ENCODE assay signal across 24 cellular contexts in the genomic region with DNA sequence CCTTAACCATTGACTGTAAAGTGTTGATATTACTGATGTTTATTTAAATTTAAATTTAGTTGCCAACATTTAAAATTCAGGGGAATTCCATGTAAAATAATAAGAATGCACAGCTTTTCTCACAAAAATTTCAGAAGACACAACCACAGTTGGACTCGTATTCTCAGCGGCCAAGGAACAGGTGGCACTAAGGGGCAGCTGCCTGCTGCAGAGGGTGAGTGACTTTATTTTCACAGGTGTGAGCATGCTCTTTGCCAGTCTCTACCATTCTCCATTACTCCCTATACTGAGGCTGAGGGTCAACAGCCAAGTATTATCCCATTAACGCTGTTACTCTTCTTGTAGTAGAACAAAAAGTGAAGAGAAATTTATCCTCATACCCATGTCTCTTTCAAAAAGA.
"Had no signal": no experiment of that assay in that cellular context is flagged by ENCODE, and none has a peak within 500 bp of the region (broad histone marks: within the 10 kb centered on the region; RNA-seq: fewer than 3 reads in every experiment).

No MANE protein-coding gene starts in this region.

- H3K9me3 Mint-ChIP-seq: activated naive CD4-positive, alpha-beta T cell treated with anti-CD3 and anti-CD28 coated beads, Interleukin-2, amount 50 U/mL, for 72 hours; activated naive CD8-positive, alpha-beta T cell treated with anti-CD3 and anti-CD28 coated beads, Interleukin-2, amount 50 U/mL, for 24 hours; activated T-cell treated with anti-CD3 and anti-CD28 coated beads, Interleukin-2, amount 50 U/mL, for 24 hours; activated T-helper 1 cell treated with anti-CD3 and anti-CD28 coated beads, Interleukin-12 subunit alpha, Interleukin-12 subunit beta, Interleukin-2, Interleukin-4 antibody, amounts not matched to agents 30 ng/mL and 10 ng/mL and 1 ng/mL, durations not matched to agents 14 hours and 24 hours and 36 hours; WTC11 had no signal

- H3K4me1 ChIP-seq: ascending aorta had no signal

- H3K27ac ChIP-seq: ascending aorta, body of pancreas had no signal

- H3K27me3 ChIP-seq: ascending aorta, body of pancreas had no signal

- H3K9me3 ChIP-seq: ascending aorta, body of pancreas had no signal

- DNase-seq: activated CD4-positive, alpha-beta T cell treated with anti-CD3 and anti-CD28 coated beads for 48 hours; activated CD4-positive, alpha-beta T cell treated with anti-CD3 and anti-CD28 coated beads, Interleukin-2, amount 50 U/mL, for 4 hours; activated CD4-positive, CD25-positive, alpha-beta regulatory T cell treated with anti-CD3 and anti-CD28 coated beads, Interleukin-2, amount 50 U/mL, for 72 hours; activated CD8-positive, alpha-beta memory T cell treated with anti-CD3 and anti-CD28 coated beads, Interleukin-2, amount 50 U/mL, for 48 hours; activated CD8-positive, alpha-beta T cell treated with anti-CD3 and anti-CD28 coated beads, Interleukin-2, amount 10 ng/mL, durations not matched to agents 7 days and 5 days; activated effector memory CD4-positive, alpha-beta T cell treated with Interleukin-2 at 50 U/mL for 16 hours; activated naive CD4-positive, alpha-beta T cell; activated naive CD8-positive, alpha-beta T cell treated with anti-CD3 and anti-CD28 coated beads, Interleukin-2, amount 50 U/mL, for 24 hours; activated T-cell treated with anti-CD3 and anti-CD28 coated beads, Interleukin-2, amount 50 U/mL, for 24 hours; amniotic stem cell; body of pancreas; central memory CD4-positive, alpha-beta T cell; Karpas-422; NCI-H1694 treated with DMSO at 0.1 percent for 48 hours; NCI-H510A treated with DMSO at 0.1 percent for 48 hours; NCI-H82; RPMI8226; T-helper 17 cell; T-helper 9 cell had no signal

- H3K4me1 Mint-ChIP-seq: activated naive CD8-positive, alpha-beta T cell treated with anti-CD3 and anti-CD28 coated beads, Interleukin-2, amount 50 U/mL, for 24 hours had no signal

- H3K4me3 ChIP-seq: ascending aorta, body of pancreas, K562 had no signal

- H3K36me3 Mint-ChIP-seq: activated naive CD4-positive, alpha-beta T cell treated with anti-CD3 and anti-CD28 coated beads, Interleukin-2, amount 50 U/mL, for 72 hours; WTC11 had no signal

- H3K4me3 Mint-ChIP-seq: activated CD8-positive, alpha-beta T cell treated with anti-CD3 and anti-CD28 coated beads, Interleukin-2, amount 10 ng/mL, durations not matched to agents 7 days and 5 days; activated naive CD8-positive, alpha-beta T cell treated with anti-CD3 and anti-CD28 coated beads, Interleukin-2, amount 50 U/mL, for 24 hours; activated T-cell treated with anti-CD3 and anti-CD28 coated beads, Interleukin-2, amount 50 U/mL, for 24 hours; activated T-helper 1 cell treated with anti-CD3 and anti-CD28 coated beads, Interleukin-12 subunit alpha, Interleukin-12 subunit beta, Interleukin-2, Interleukin-4 antibody, amounts not matched to agents 30 ng/mL and 10 ng/mL and 1 ng/mL, durations not matched to agents 14 hours and 24 hours and 36 hours; T-helper 17 cell; WTC11 had no signal

- H3K36me3 ChIP-seq: ascending aorta had no signal

- H3K27ac Mint-ChIP-seq: activated CD8-positive, alpha-beta T cell treated with anti-CD3 and anti-CD28 coated beads, Interleukin-2, amount 10 ng/mL, durations not matched to agents 7 days and 5 days; activated naive CD4-positive, alpha-beta T cell treated with anti-CD3 and anti-CD28 coated beads, Interleukin-2, amount 50 U/mL, for 72 hours; activated naive CD8-positive, alpha-beta T cell treated with anti-CD3 and anti-CD28 coated beads, Interleukin-2, amount 50 U/mL, for 24 hours; activated T-cell treated with anti-CD3 and anti-CD28 coated beads, Interleukin-2, amount 50 U/mL, for 24 hours; activated T-helper 1 cell treated with anti-CD3 and anti-CD28 coated beads, Interleukin-12 subunit alpha, Interleukin-12 subunit beta, Interleukin-2, Interleukin-4 antibody, amounts not matched to agents 30 ng/mL and 10 ng/mL and 1 ng/mL, durations not matched to agents 14 hours and 24 hours and 36 hours; T-helper 17 cell; WTC11 had no signal
